ENCODE assay signal across 1 cellular context in the genomic region with DNA sequence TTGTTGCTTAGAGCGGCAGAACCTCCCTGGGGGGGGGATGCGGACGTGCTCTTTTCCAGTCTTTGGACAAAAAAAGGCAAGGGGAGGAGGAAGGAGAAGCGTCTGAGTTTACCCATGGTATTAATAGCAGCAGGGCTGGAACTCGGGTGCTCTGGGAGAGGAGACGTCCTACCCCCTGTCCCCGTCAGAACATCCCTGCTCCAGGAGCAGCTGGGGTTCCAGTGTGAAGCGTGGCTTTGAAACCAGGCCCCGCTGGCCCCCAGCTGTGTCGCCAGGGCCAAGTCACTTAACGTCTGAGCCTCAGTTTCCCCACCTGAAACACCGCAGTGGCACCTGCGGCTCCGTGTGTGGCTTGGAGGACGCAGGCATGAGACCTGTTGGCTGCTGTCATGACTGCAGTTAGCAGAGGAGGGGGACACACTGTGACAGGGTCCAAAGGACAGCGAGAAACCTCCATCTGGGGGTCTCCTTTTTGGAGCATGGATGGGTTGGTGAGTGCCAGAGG.
TF ChIP-seq lines count a peak whose summit lies in the region.

No MANE protein-coding gene starts in this region.

TF ChIP-seq in WTC11, 78 proteins besides CTCF, POLR2A, EP300 and RAD21:
- TF ChIP-seq, protein P1, sequence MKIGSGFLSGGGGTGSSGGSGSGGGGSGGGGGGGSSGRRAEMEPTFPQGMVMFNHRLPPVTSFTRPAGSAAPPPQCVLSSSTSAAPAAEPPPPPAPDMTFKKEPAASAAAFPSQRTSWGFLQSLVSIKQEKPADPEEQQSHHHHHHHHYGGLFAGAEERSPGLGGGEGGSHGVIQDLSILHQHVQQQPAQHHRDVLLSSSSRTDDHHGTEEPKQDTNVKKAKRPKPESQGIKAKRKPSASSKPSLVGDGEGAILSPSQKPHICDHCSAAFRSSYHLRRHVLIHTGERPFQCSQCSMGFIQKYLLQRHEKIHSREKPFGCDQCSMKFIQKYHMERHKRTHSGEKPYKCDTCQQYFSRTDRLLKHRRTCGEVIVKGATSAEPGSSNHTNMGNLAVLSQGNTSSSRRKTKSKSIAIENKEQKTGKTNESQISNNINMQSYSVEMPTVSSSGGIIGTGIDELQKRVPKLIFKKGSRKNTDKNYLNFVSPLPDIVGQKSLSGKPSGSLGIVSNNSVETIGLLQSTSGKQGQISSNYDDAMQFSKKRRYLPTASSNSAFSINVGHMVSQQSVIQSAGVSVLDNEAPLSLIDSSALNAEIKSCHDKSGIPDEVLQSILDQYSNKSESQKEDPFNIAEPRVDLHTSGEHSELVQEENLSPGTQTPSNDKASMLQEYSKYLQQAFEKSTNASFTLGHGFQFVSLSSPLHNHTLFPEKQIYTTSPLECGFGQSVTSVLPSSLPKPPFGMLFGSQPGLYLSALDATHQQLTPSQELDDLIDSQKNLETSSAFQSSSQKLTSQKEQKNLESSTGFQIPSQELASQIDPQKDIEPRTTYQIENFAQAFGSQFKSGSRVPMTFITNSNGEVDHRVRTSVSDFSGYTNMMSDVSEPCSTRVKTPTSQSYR (CRISPR knock-in tag; IDR thresholded peaks at IDR 0.05), result no peak
- TF ChIP-seq, protein P2, sequence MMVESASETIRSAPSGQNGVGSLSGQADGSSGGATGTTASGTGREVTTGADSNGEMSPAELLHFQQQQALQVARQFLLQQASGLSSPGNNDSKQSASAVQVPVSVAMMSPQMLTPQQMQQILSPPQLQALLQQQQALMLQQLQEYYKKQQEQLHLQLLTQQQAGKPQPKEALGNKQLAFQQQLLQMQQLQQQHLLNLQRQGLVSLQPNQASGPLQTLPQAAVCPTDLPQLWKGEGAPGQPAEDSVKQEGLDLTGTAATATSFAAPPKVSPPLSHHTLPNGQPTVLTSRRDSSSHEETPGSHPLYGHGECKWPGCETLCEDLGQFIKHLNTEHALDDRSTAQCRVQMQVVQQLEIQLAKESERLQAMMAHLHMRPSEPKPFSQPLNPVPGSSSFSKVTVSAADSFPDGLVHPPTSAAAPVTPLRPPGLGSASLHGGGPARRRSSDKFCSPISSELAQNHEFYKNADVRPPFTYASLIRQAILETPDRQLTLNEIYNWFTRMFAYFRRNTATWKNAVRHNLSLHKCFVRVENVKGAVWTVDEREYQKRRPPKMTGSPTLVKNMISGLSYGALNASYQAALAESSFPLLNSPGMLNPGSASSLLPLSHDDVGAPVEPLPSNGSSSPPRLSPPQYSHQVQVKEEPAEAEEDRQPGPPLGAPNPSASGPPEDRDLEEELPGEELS (CRISPR knock-in tag; IDR thresholded peaks at IDR 0.05), result no peak
- TF ChIP-seq, protein P3, sequence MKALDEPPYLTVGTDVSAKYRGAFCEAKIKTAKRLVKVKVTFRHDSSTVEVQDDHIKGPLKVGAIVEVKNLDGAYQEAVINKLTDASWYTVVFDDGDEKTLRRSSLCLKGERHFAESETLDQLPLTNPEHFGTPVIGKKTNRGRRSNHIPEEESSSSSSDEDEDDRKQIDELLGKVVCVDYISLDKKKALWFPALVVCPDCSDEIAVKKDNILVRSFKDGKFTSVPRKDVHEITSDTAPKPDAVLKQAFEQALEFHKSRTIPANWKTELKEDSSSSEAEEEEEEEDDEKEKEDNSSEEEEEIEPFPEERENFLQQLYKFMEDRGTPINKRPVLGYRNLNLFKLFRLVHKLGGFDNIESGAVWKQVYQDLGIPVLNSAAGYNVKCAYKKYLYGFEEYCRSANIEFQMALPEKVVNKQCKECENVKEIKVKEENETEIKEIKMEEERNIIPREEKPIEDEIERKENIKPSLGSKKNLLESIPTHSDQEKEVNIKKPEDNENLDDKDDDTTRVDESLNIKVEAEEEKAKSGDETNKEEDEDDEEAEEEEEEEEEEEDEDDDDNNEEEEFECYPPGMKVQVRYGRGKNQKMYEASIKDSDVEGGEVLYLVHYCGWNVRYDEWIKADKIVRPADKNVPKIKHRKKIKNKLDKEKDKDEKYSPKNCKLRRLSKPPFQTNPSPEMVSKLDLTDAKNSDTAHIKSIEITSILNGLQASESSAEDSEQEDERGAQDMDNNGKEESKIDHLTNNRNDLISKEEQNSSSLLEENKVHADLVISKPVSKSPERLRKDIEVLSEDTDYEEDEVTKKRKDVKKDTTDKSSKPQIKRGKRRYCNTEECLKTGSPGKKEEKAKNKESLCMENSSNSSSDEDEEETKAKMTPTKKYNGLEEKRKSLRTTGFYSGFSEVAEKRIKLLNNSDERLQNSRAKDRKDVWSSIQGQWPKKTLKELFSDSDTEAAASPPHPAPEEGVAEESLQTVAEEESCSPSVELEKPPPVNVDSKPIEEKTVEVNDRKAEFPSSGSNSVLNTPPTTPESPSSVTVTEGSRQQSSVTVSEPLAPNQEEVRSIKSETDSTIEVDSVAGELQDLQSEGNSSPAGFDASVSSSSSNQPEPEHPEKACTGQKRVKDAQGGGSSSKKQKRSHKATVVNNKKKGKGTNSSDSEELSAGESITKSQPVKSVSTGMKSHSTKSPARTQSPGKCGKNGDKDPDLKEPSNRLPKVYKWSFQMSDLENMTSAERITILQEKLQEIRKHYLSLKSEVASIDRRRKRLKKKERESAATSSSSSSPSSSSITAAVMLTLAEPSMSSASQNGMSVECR (CRISPR knock-in tag; IDR thresholded peaks at IDR 0.05; ENCODE audit: borderline replicate concordance), result no peak
- TF ChIP-seq, protein P4, sequence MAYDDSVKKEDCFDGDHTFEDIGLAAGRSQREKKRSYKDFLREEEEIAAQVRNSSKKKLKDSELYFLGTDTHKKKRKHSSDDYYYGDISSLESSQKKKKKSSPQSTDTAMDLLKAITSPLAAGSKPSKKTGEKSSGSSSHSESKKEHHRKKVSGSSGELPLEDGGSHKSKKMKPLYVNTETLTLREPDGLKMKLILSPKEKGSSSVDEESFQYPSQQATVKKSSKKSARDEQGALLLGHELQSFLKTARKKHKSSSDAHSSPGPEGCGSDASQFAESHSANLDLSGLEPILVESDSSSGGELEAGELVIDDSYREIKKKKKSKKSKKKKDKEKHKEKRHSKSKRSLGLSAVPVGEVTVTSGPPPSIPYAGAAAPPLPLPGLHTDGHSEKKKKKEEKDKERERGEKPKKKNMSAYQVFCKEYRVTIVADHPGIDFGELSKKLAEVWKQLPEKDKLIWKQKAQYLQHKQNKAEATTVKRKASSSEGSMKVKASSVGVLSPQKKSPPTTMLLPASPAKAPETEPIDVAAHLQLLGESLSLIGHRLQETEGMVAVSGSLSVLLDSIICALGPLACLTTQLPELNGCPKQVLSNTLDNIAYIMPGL (CRISPR knock-in tag; IDR thresholded peaks at IDR 0.05), result no peak
- TF ChIP-seq ETV6 (CRISPR knock-in tag; IDR thresholded peaks at IDR 0.05), result no peak
- TF ChIP-seq, protein P5, sequence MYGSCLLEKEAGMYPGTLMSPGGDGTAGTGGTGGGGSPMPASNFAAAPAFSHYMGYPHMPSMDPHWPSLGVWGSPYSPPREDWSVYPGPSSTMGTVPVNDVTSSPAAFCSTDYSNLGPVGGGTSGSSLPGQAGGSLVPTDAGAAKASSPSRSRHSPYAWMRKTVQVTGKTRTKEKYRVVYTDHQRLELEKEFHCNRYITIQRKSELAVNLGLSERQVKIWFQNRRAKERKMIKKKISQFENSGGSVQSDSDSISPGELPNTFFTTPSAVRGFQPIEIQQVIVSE (CRISPR knock-in tag; IDR thresholded peaks at IDR 0.05; ENCODE audit: borderline replicate concordance), result no peak
- TF ChIP-seq GTF2I (CRISPR knock-in tag; conservative IDR thresholded peaks at IDR 0.05), result no peak
- no peak for TF ChIP-seq HMGA2 (CRISPR knock-in tag; IDR thresholded peaks at IDR 0.05)
